1 cellular context compared by ENCODE assay signal in the genomic region with DNA sequence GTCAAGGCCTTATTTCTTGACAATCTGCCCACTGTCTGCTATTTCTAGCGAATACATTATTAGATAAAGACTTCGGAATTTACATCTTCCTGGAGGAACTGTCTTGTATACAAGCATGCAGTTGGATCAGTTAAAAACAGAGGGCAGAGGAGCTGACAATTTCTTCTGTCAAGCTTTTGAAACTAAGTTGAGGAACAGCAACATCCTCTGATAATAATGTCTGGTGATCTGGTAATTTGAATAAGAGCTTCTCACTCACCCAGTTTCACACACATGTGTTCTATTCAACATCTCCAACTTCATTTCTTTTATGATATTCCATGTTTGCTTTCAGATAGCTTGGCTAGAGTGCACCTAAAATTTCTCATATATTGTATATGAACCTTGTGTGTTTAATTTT.
TF ChIP-seq lines count a peak whose summit lies in the region.

No MANE protein-coding gene starts in this region.

TF ChIP-seq in GM12878, 131 proteins besides CTCF, POLR2A, EP300 and RAD21 (continued from another document):
- no peak for TF ChIP-seq RELA (IDR thresholded peaks at IDR 0.05; ENCODE audit: borderline replicate concordance, partially characterized antibody)
- no peak for TF ChIP-seq SMC3 (IDR thresholded peaks at IDR 0.05; ENCODE audit: borderline replicate concordance, low read length)
- TF ChIP-seq NR2F1 (conservative IDR thresholded peaks at IDR 0.05): no peak
- no peak for TF ChIP-seq RAD51 (IDR thresholded peaks at IDR 0.05)
- no peak for TF ChIP-seq PAX8 (IDR thresholded peaks at IDR 0.05)
- no peak for TF ChIP-seq MEF2B (IDR thresholded peaks at IDR 0.05; ENCODE audit: partially characterized antibody, poor library complexity, severe bottlenecking)
- no peak for TF ChIP-seq SREBF1 (IDR thresholded peaks at IDR 0.05; ENCODE audit: low read length)
- no peak for TF ChIP-seq NR2C1 (IDR thresholded peaks at IDR 0.05)
- TF ChIP-seq, protein P1, sequence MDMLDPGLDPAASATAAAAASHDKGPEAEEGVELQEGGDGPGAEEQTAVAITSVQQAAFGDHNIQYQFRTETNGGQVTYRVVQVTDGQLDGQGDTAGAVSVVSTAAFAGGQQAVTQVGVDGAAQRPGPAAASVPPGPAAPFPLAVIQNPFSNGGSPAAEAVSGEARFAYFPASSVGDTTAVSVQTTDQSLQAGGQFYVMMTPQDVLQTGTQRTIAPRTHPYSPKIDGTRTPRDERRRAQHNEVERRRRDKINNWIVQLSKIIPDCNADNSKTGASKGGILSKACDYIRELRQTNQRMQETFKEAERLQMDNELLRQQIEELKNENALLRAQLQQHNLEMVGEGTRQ (IDR thresholded peaks at IDR 0.05; ENCODE audit: borderline replicate concordance, low read depth, low read length): no peak
- TF ChIP-seq STAT1 (conservative IDR thresholded peaks at IDR 0.05): no peak
- TF ChIP-seq SIN3A (IDR thresholded peaks at IDR 0.05; ENCODE audit: low read depth, low read length): no peak
TF ChIP-seq in GM12878: peak in this region for 0.
